ENCODE assay signal across 17 cellular contexts in the genomic region with DNA sequence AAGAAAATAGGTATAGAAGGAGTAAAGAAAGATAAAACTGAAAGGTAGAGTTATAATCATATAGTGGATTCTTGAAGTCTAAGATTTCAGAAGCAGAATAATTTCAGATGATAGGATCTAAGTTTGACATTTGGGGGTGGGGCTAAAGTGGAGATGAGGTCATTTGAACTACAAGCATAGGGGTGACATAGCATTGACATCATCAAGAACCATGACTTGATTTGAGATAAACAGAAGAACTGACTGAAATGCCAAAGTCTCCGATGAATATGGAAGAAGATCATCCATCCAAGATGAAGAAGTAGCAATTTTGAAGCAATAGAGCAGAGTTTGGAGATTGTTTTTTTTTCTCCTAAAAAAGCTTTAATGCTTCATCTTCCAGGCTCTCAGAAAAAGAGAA.
DNase-seq lines count a peak whose midpoint lies in the region; ATAC-seq and TF ChIP-seq lines count a peak whose summit lies in the region.
"Had no signal": no experiment of that assay in that cellular context is flagged by ENCODE, and none has a peak within 500 bp of the region (broad histone marks: within the 10 kb centered on the region; RNA-seq: fewer than 3 reads in every experiment).

No MANE protein-coding gene starts in this region.

- H3K27ac Mint-ChIP-seq in CD4-positive, alpha-beta memory T cell, result peak overlapping the region in 5 of 7 donors; percentile 13 to 86 (median 61)
- H3K27ac Mint-ChIP-seq: memory B cell, nephron, progenitor cell of endocrine pancreas had no signal

- H2AFZ ChIP-seq in parathyroid adenoma, result no peak overlapping the region

- ATAC-seq in GM21447 (IDR thresholded peaks at IDR 0.05; ENCODE audit: unreplicated experiment) (no peak), GM18868 (IDR thresholded peaks at IDR 0.05; ENCODE audit: unreplicated experiment) (no peak)
- ATAC-seq: Right ventricle myocardium inferior had no signal

- peaks cover 71% of the 10 kb centered on the region for H3K36me3 ChIP-seq in CD4-positive, alpha-beta memory T cell (ENCODE audit: insufficient read depth, low read length)
- H3K36me3 ChIP-seq in HEK293 (ENCODE audit: control insufficient read depth in 2 of 2, insufficient read depth in 1 of 2, low read length in 2 of 2), result peaks cover 13 to 80% of the 10 kb centered on the region in 2 experiments; a peak in 2 of 3 replicates
- H3K36me3 ChIP-seq in parathyroid adenoma (ENCODE audit: control insufficient read depth, insufficient read depth, low read length), result no peaks in the 10 kb centered on the region

- peak in 1 of 5 donors; percentile 39 for DNase-seq in CD4-positive, alpha-beta memory T cell
- DNase-seq in choroid plexus epithelial cell (ENCODE audit: low read depth) (peak; percentile 22), SIG-M5 treated with dmso at 0.1 percent for 504 hours (lab: John Stamatoyannopoulos, UW; ENCODE audit: unreplicated experiment) (no peak)
- DNase-seq: activated CD4-positive, alpha-beta T cell treated with anti-CD3 and anti-CD28 coated beads, Interleukin-2, amount 50 U/mL, for 4 hours; kidney glomerular epithelial cell; NCI-H146; NCI-H2171 treated with DMSO at 0.1 percent for 48 hours; spleen had no signal

- peak overlapping the region in 2 of 8 donors; percentile 2 to 25 for H3K4me3 Mint-ChIP-seq in CD4-positive, alpha-beta memory T cell
- H3K4me3 Mint-ChIP-seq: activated T-helper 1 cell treated with anti-CD3 and anti-CD28 coated beads, Interleukin-12 subunit alpha, Interleukin-12 subunit beta, Interleukin-2, Interleukin-4 antibody, amounts not matched to agents 30 ng/mL and 10 ng/mL and 1 ng/mL, durations not matched to agents 14 hours and 24 hours and 36 hours; memory B cell; nephron had no signal

- POLR2A ChIA-PET in CD4-positive, alpha-beta memory T cell (lab: Charles Lee; ENCODE audit: partially characterized antibody), result no interaction called here
- POLR2A ChIA-PET in HEK293 (lab: Yijun Ruan, JAX), result no interaction called here

- H3K9ac ChIP-seq in parathyroid adenoma, result no peak overlapping the region

- no peaks in the 10 kb centered on the region for H3K9me3 Mint-ChIP-seq in CD4-positive, alpha-beta memory T cell
- H3K9me3 Mint-ChIP-seq: activated T-helper 1 cell treated with anti-CD3 and anti-CD28 coated beads, Interleukin-12 subunit alpha, Interleukin-12 subunit beta, Interleukin-2, Interleukin-4 antibody, amounts not matched to agents 30 ng/mL and 10 ng/mL and 1 ng/mL, durations not matched to agents 14 hours and 24 hours and 36 hours; memory B cell; nephron had no signal

- peaks cover 39 to 71% of the 10 kb centered on the region in 2 donors for H3K36me3 Mint-ChIP-seq in CD4-positive, alpha-beta memory T cell

- peaks cover 21% of the 10 kb centered on the region for H3K4me1 ChIP-seq in CD4-positive, alpha-beta memory T cell (ENCODE audit: insufficient read depth, low read length)
- no peaks in the 10 kb centered on the region for H3K4me1 ChIP-seq in HEK293 (ENCODE audit: control insufficient read depth, insufficient read depth, low read length)
- H3K4me1 ChIP-seq in parathyroid adenoma, result peaks cover 17% of the 10 kb centered on the region

- intact Hi-C loops in CD4-positive, alpha-beta memory T cell (cut with micrococcal nuclease), result no loop called here

- H3K27me3 Mint-ChIP-seq in CD4-positive, alpha-beta memory T cell, result no peaks in the 10 kb centered on the region
- H3K27me3 Mint-ChIP-seq: memory B cell, progenitor cell of endocrine pancreas had no signal

- CTCF ChIA-PET in CD4-positive, alpha-beta memory T cell (lab: Charles Lee; ENCODE audit: partially characterized antibody), result no interaction called here
- CTCF ChIA-PET in HEK293 (lab: Yijun Ruan, JAX), result no interaction called here

- no peaks in the 10 kb centered on the region for H3K27me3 ChIP-seq in CD4-positive, alpha-beta memory T cell (ENCODE audit: insufficient read depth, low read length)
- H3K27me3 ChIP-seq in parathyroid adenoma (ENCODE audit: control insufficient read depth, insufficient read depth, low read length), result no peaks in the 10 kb centered on the region
- H3K27me3 ChIP-seq: spleen had no signal

- H3K79me2 ChIP-seq in parathyroid adenoma, result no peaks in the 10 kb centered on the region

- H3K4me1 Mint-ChIP-seq in CD4-positive, alpha-beta memory T cell, result peaks cover 19 to 36% (median 30%) of the 10 kb centered on the region in 4 donors
- H3K4me1 Mint-ChIP-seq: memory B cell, nephron had no signal

- TF ChIP-seq CTCF in HEK293 (tag by site-specific recombination; IDR thresholded peaks at IDR 0.05), result no peak
- no peak for TF ChIP-seq CTCF in choroid plexus epithelial cell (conservative IDR thresholded peaks at IDR 0.05; ENCODE audit: low read depth, low read length)
- no peak for TF ChIP-seq CTCF in parathyroid adenoma (IDR thresholded peaks at IDR 0.05)

- no peaks in the 10 kb centered on the region for H3K9me3 ChIP-seq in CD4-positive, alpha-beta memory T cell (ENCODE audit: control insufficient read depth in 1 of 2, low read length in 2 of 2)
- H3K9me3 ChIP-seq in HEK293 (ENCODE audit: control insufficient read depth, insufficient read depth, low read depth, low read length) (no peaks in the 10 kb centered on the region), parathyroid adenoma (ENCODE audit: control insufficient read depth, low read length) (no peaks in the 10 kb centered on the region)
- H3K9me3 ChIP-seq: spleen had no signal

- H3K27ac ChIP-seq in CD4-positive, alpha-beta memory T cell (ENCODE audit: low read depth, low read length), result no peak overlapping the region
- H3K27ac ChIP-seq in HEK293 (ENCODE audit: extremely low read depth, low read depth, low read length), result no peak overlapping the region
- peak overlapping the region; percentile 84 for H3K27ac ChIP-seq in parathyroid adenoma

- H3K4me3 ChIP-seq in CD4-positive, alpha-beta memory T cell (ENCODE audit: low read length in 2 of 2), result no peak overlapping the region
- H3K4me3 ChIP-seq in HEK293 (ENCODE audit: low read depth, low read length) (no peak overlapping the region), choroid plexus epithelial cell (ENCODE audit: low read depth, low read length) (no peak overlapping the region), parathyroid adenoma (ENCODE audit: low read depth, low read length) (no peak overlapping the region)
- H3K4me3 ChIP-seq: spleen had no signal

- H3K4me2 ChIP-seq in parathyroid adenoma (ENCODE audit: low read length), result no peak overlapping the region

TF ChIP-seq in HEK293, 187 proteins besides CTCF, POLR2A, EP300 and RAD21 (continues in another document):
- TF ChIP-seq, protein P1, sequence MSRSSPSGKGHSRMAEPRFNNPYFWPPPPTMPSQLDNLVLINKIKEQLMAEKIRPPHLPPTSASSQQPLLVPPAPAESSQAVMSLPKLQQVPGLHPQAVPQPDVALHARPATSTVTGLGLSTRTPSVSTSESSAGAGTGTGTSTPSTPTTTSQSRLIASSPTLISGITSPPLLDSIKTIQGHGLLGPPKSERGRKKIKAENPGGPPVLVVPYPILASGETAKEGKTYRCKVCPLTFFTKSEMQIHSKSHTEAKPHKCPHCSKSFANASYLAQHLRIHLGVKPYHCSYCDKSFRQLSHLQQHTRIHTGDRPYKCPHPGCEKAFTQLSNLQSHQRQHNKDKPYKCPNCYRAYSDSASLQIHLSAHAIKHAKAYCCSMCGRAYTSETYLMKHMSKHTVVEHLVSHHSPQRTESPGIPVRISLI (tag by site-specific recombination; IDR thresholded peaks at IDR 0.05), result no peak
- TF ChIP-seq, protein P2, sequence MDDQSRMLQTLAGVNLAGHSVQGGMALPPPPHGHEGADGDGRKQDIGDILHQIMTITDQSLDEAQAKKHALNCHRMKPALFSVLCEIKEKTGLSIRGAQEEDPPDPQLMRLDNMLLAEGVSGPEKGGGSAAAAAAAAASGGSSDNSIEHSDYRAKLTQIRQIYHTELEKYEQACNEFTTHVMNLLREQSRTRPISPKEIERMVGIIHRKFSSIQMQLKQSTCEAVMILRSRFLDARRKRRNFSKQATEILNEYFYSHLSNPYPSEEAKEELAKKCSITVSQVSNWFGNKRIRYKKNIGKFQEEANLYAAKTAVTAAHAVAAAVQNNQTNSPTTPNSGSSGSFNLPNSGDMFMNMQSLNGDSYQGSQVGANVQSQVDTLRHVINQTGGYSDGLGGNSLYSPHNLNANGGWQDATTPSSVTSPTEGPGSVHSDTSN (CRISPR knock-in tag; IDR thresholded peaks at IDR 0.05), result no peak
- TF ChIP-seq, protein P3, sequence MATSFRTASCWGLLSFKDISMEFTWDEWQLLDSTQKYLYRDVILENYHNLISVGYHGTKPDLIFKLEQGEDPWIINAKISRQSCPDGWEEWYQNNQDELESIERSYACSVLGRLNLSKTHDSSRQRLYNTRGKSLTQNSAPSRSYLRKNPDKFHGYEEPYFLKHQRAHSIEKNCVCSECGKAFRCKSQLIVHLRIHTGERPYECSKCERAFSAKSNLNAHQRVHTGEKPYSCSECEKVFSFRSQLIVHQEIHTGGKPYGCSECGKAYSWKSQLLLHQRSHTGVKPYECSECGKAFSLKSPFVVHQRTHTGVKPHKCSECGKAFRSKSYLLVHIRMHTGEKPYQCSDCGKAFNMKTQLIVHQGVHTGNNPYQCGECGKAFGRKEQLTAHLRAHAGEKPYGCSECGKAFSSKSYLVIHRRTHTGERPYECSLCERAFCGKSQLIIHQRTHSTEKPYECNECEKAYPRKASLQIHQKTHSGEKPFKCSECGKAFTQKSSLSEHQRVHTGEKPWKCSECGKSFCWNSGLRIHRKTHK (tag by site-specific recombination; IDR thresholded peaks at IDR 0.05), result no peak
- TF ChIP-seq, protein P4, sequence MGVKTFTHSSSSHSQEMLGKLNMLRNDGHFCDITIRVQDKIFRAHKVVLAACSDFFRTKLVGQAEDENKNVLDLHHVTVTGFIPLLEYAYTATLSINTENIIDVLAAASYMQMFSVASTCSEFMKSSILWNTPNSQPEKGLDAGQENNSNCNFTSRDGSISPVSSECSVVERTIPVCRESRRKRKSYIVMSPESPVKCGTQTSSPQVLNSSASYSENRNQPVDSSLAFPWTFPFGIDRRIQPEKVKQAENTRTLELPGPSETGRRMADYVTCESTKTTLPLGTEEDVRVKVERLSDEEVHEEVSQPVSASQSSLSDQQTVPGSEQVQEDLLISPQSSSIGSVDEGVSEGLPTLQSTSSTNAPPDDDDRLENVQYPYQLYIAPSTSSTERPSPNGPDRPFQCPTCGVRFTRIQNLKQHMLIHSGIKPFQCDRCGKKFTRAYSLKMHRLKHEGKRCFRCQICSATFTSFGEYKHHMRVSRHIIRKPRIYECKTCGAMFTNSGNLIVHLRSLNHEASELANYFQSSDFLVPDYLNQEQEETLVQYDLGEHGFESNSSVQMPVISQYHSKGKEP (tag by site-specific recombination; IDR thresholded peaks at IDR 0.05), result no peak
- TF ChIP-seq ZNF350 (tag by site-specific recombination; IDR thresholded peaks at IDR 0.05), result no peak
- 0 out of 2 replicates have a peak, but pooled peaks have one; percentile 7 for TF ChIP-seq SP2 (tag by site-specific recombination; IDR thresholded peaks at IDR 0.05)
- TF ChIP-seq ZNF324 (tag by site-specific recombination; IDR thresholded peaks at IDR 0.05), result no peak
- TF ChIP-seq ZNF138 (tag by site-specific recombination; IDR thresholded peaks at IDR 0.05; ENCODE audit: borderline replicate concordance), result no peak
- TF ChIP-seq ZNF76 (tag by site-specific recombination; IDR thresholded peaks at IDR 0.05; ENCODE audit: borderline replicate concordance, low read depth), result no peak
